In the genomic region with DNA sequence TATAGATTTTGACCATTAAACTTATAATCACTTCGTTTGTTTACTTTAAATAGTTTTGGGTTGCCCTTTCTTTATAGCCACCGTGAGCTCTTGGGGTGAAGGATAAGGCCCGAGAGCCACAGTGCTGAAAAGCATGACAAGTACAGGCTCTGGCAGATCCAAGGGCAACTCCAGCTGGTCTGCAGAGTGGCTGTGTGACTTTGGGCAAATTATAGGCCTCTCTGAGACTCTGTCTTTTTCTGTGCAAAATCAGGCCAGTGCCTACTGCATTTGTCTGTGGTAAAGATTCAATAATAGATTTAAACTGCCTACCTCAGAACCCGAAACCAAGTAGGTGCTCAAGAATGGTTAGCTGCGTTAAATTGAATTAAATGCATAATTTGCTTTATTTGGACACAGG, we compare ENCODE assay signal across 6 cellular contexts.
"Had no signal": no experiment of that assay in that cellular context is flagged by ENCODE, and none has a peak within 500 bp of the region (broad histone marks: within the 10 kb centered on the region; RNA-seq: fewer than 3 reads in every experiment).

No MANE protein-coding gene starts in this region.

- H3K27me3 Mint-ChIP-seq: IgD-negative memory B cell had no signal

- H3K4me1 Mint-ChIP-seq: IgD-negative memory B cell had no signal

- H3K4me3 Mint-ChIP-seq: IgD-negative memory B cell had no signal

- H3K27ac ChIP-seq: HL-60 had no signal

- H3K36me3 Mint-ChIP-seq: IgD-negative memory B cell had no signal

- H3K27ac Mint-ChIP-seq: IgD-negative memory B cell had no signal

- DNase-seq: IMR-90, KBM-7, KG1 had no signal

- FAIRE-seq: HTR-8/SVneo had no signal
